Comparison of ENCODE assay signal across 22 cellular contexts in the genomic region with DNA sequence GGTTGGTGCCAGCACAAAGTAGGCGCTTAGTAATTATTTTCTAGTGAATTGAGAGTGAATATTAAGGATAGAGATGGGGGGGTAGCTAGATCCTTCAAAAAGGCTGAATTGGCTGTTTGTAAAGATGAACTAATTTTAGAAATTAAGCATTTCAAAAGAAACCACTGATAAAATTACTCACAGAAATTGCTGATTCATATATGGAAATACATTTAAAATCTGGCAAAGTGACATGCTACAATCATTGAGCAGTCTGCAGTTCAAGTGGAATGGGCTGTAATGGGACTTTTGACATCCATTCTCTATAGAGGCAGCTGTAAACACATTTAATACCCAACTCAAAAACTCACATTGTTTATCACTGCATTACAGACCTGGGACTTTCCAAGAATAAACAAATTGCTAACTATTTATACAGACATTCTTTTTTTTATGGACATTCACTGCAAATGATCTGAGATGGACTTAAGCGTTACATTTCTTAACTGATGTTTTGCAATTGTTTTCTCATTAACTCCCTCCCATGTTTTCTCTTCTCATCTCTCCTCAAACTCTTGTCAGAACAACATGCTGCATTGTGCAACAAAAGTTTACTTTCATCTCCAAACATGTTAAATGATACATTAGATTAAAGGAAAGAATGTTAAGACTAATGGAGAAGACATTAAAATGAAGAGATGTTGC. TPM values are rescaled to one million over a fixed set of nuclear protein-coding genes. Genes with fewer than 3 reads are reported as not detected.
"Had no signal": no experiment of that assay in that cellular context is flagged by ENCODE, and none has a peak within 500 bp of the region (broad histone marks: within the 10 kb centered on the region; RNA-seq: fewer than 3 reads in every experiment).

No MANE protein-coding gene starts in this region.

- H3K4me2 ChIP-seq: neural progenitor cell, smooth muscle cell had no signal

- H3K4me1 ChIP-seq: esophagus squamous epithelium, gastroesophageal sphincter, left ventricle myocardium inferior, lower lobe of right lung, neural progenitor cell, pancreas, thyroid gland, uterus had no signal

- H2AFZ ChIP-seq: neural progenitor cell had no signal

- DNase-seq: effector memory CD4-positive, alpha-beta T cell; esophagus squamous epithelium; kidney; left cardiac atrium; left ventricle myocardium inferior; lower lobe of right lung; midbrain; occipital lobe; pancreas; right cardiac atrium; stimulated activated CD4-positive, alpha-beta T cell treated with anti-CD3 and anti-CD28 coated beads, Interleukin-4, amount 100 ng/mL, for 1 hour; stimulated activated CD8-positive, alpha-beta memory T cell treated with anti-CD3 and anti-CD28 coated beads, Interleukin-4, amount 100 ng/mL, for 48 hours; stimulated activated naive CD8-positive, alpha-beta T cell treated with anti-CD3 and anti-CD28 coated beads, Interleukin-15, Interleukin-2, amounts not matched to agents 100 U/mL and 50 U/mL, for 24 hours; thyroid gland; uterus had no signal

- H3K4me3 ChIP-seq: esophagus squamous epithelium, gastroesophageal sphincter, left ventricle myocardium inferior, lower lobe of right lung, neural progenitor cell, pancreas, smooth muscle cell, suprapubic skin, thyroid gland, uterus had no signal

- H3K9ac ChIP-seq: neural progenitor cell had no signal

- H3K27ac ChIP-seq: esophagus squamous epithelium, gastroesophageal sphincter, left ventricle myocardium inferior, lower lobe of right lung, neural progenitor cell, pancreas, suprapubic skin, thyroid gland, uterus had no signal

- H3K9me3 ChIP-seq: esophagus squamous epithelium, gastroesophageal sphincter, left ventricle myocardium inferior, lower lobe of right lung, pancreas, suprapubic skin, thyroid gland, uterus had no signal

- H3K36me3 ChIP-seq: esophagus squamous epithelium, gastroesophageal sphincter, left ventricle myocardium inferior, lower lobe of right lung, neural progenitor cell, pancreas, suprapubic skin, thyroid gland, uterus had no signal

- H3K27me3 ChIP-seq: esophagus squamous epithelium, gastroesophageal sphincter, neural progenitor cell, pancreas, suprapubic skin, thyroid gland, uterus had no signal

RNA-seq across cellular contexts. Expression of a gene that starts 42.1 kb away (rescaled TPM):
- total RNA-seq: left ventricle myocardium inferior; natural killer cell treated with Interleukin-12 subunit alpha and Interleukin-12 subunit beta and Interleukin-15 and Interleukin-18, amount 100 ng/mL, for 72 hours; progenitor cell of endocrine pancreas; right cardiac atrium had no signal
- polyA plus RNA-seq: right cardiac atrium had no signal

RNA-seq across cellular contexts. Expression of a gene that starts 52.5 kb away (rescaled TPM):
- total RNA-seq: epithelial cell of proximal tubule; esophagus squamous epithelium; gastroesophageal sphincter; kidney; left cardiac atrium; left ventricle myocardium inferior; lower lobe of right lung; natural killer cell treated with Interleukin-12 subunit alpha and Interleukin-12 subunit beta and Interleukin-15 and Interleukin-18, amount 100 ng/mL, for 72 hours; occipital lobe; pancreas; progenitor cell of endocrine pancreas; right cardiac atrium; suprapubic skin; thyroid gland; uterus had no signal
- polyA plus RNA-seq: pancreas, right cardiac atrium had no signal
